11 cellular contexts compared by ENCODE assay signal in genomic region chr9:116153765-116154333, GRCh38. TPM values are rescaled to one million over a fixed set of nuclear protein-coding genes. Genes with fewer than 3 reads are reported as not detected.
DNase-seq lines count a peak whose midpoint lies in the region; ATAC-seq and TF ChIP-seq lines count a peak whose summit lies in the region.
"Had no signal": no experiment of that assay in that cellular context is flagged by ENCODE, and none has a peak within 500 bp of the region (broad histone marks: within the 10 kb centered on the region; RNA-seq: fewer than 3 reads in every experiment).

Gene PAPPA (plus strand): TSS chr9:116153791. CDS start chr9:116154173, 382 bp downstream.

- no peaks in the 10 kb centered on the region for H3K36me3 ChIP-seq in muscle layer of colon (ENCODE audit: insufficient read depth, low read length)
- H3K36me3 ChIP-seq in urinary bladder (ENCODE audit: insufficient read depth): no peaks in the 10 kb centered on the region

- DNase-seq in activated T-cell treated with anti-CD3 and anti-CD28 coated beads, Interleukin-2, amount 50 U/mL, for 72 hours: no peak
- no peak for DNase-seq in activated T-cell treated with anti-CD3 and anti-CD28 coated beads for 4 hours
- DNase-seq in epithelial cell of esophagus (ENCODE audit: low read depth): no peak
- no peak for DNase-seq in GM13976 (ENCODE audit: low spot score)
- DNase-seq: activated B cell treated with CpG ODN at 0.5 μM for 24 hours; foreskin melanocyte; stimulated activated CD8-positive, alpha-beta memory T cell treated with anti-CD3 and anti-CD28 coated beads, Interleukin-4, amount 100 ng/mL, for 48 hours had no signal

- in situ Hi-C loops in GM13976 (cut with MboI; ENCODE audit: low sequenced_read_pairs, unreplicated experiment): loop anchor here (10.0 to 25.0 kb wide), 2 partner anchors 421 to 508 kb away; no protein-coding TSS in a partner anchor

- H3K27me3 Mint-ChIP-seq in activated T-cell treated with anti-CD3 and anti-CD28 coated beads, Interleukin-2, amount 50 U/mL, for 72 hours (ENCODE audit: low read depth): peaks cover 72% of the 10 kb centered on the region

- ATAC-seq in activated T-cell treated with anti-CD3 and anti-CD28 coated beads, Interleukin-2, amount 50 U/mL, for 72 hours (replicated peaks in 1 of 2): no peak
- no peak for ATAC-seq in GM19463 (IDR thresholded peaks at IDR 0.05; ENCODE audit: unreplicated experiment)
- no peak for ATAC-seq in HG03520 (IDR thresholded peaks at IDR 0.05; ENCODE audit: unreplicated experiment)

- H3K9ac ChIP-seq in muscle layer of colon (ENCODE audit: low read length): peak within 1 kb of the TSS; percentile 53

- WGBS in urinary bladder: 1% methylated on average over 40 of the region's 41 CpGs

- peaks cover 12 to 34% of the 10 kb centered on the region in 2 donors for H3K27me3 ChIP-seq in muscle layer of colon (ENCODE audit: control insufficient read depth in 1 of 2, insufficient read depth in 2 of 2, low read length in 2 of 2)

- peaks cover 7% of the 10 kb centered on the region for H3K4me1 ChIP-seq in muscle layer of colon (ENCODE audit: insufficient read depth, low read length)
- H3K4me1 ChIP-seq in urinary bladder (ENCODE audit: insufficient read depth): no peaks in the 10 kb centered on the region

- H3K27ac Mint-ChIP-seq in activated T-cell treated with anti-CD3 and anti-CD28 coated beads, Interleukin-2, amount 50 U/mL, for 72 hours: no peak within 1 kb of the TSS
- H3K27ac Mint-ChIP-seq: activated B cell treated with CpG ODN at 0.5 μM for 24 hours had no signal

- H3K9me3 ChIP-seq in muscle layer of colon (ENCODE audit: low read length): no peaks in the 10 kb centered on the region

- H3K4me3 ChIP-seq in epithelial cell of esophagus (ENCODE audit: low read length): peak within 1 kb of the TSS; percentile 36
- H3K4me3 ChIP-seq in muscle layer of colon (ENCODE audit: low read depth in 1 of 2, low read length in 2 of 2): peak within 1 kb of the TSS; percentile 47 to 66
- peak within 1 kb of the TSS; percentile 74 for H3K4me3 ChIP-seq in urinary bladder (ENCODE audit: low read depth, low read length)

- H3K4me3 Mint-ChIP-seq in activated T-cell treated with anti-CD3 and anti-CD28 coated beads, Interleukin-2, amount 50 U/mL, for 72 hours: peak within 1 kb of the TSS; percentile 76 to 79
- H3K4me3 Mint-ChIP-seq: activated B cell treated with CpG ODN at 0.5 μM for 24 hours had no signal

- H3K27ac ChIP-seq in muscle layer of colon (ENCODE audit: low read depth, low read length) (peak within 1 kb of the TSS; percentile 67), urinary bladder (ENCODE audit: low read depth) (peak within 1 kb of the TSS; percentile 76)

- peaks cover 18% of the 10 kb centered on the region for H3K4me1 Mint-ChIP-seq in activated T-cell treated with anti-CD3 and anti-CD28 coated beads, Interleukin-2, amount 50 U/mL, for 72 hours (ENCODE audit: low read depth)

- TF ChIP-seq CTCF in epithelial cell of esophagus (IDR thresholded peaks at IDR 0.05; ENCODE audit: insufficient read depth, low read depth, low read length, missing control alignments): no peak
- no peak for TF ChIP-seq CTCF in GM13976 (IDR thresholded peaks at IDR 0.05; ENCODE audit: borderline replicate concordance, control extremely low read depth, extremely low read depth, insufficient read depth, missing control alignments)

- H3K9me3 Mint-ChIP-seq in activated T-cell treated with anti-CD3 and anti-CD28 coated beads, Interleukin-2, amount 50 U/mL, for 72 hours: no peaks in the 10 kb centered on the region
- H3K9me3 Mint-ChIP-seq: activated B cell treated with CpG ODN at 0.5 μM for 24 hours had no signal

- H3K36me3 Mint-ChIP-seq in activated T-cell treated with anti-CD3 and anti-CD28 coated beads, Interleukin-2, amount 50 U/mL, for 72 hours (ENCODE audit: insufficient read depth in 2 of 2): peaks cover 0 to 4% of the 10 kb centered on the region in 2 donors

RNA-seq across cellular contexts. Expression of gene PAPPA, which starts in this region (rescaled TPM):
- total RNA-seq in activated T-cell treated with anti-CD3 and anti-CD28 coated beads, Interleukin-2, amount 50 U/mL, for 72 hours: not detected
- 5.9 TPM for total RNA-seq in urinary bladder
- 4.2 TPM for polyA plus RNA-seq in urinary bladder
- total RNA-seq: activated B cell treated with CpG ODN at 0.5 μM for 24 hours had no signal
